ENCODE assay signal across 11 cellular contexts in the genomic region with DNA sequence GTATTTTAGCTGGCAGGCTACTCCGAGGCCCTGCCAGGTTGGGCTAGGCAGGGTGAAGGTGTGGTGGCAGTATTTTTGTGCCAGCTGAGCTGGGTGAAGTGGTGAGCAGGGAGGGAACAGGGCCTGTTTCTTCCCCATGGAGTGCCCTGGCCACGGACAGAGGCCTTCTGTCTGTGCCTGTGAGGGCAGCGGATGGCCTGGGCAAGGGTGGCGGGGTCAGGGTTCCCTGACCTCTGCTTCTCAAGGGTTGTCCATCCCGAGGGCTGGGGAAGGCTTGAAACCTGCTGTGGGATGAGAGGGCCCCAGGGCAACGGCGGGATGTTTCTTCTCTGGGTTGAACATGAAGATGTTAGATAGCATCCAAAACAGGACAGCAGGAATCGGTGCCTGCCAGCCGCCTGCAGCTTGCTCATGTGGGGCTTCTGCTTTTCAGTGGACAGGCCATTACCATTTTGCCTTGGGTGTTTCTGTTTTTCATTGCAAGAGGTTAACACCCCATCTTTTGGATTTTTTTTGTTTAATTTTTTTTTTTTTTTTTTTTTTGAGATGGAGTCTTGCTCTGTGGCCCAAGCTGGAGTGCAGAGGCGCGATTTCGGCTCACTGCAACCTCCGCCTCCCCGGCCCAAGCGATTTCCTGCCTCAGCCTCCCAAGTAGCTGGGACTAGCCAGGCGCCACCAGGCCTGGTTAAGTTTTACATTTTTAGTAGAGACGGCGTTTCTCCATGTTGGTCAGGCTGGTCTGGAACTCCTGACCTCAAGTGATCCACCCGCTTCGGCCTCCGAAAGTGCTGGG. TPM values are rescaled to one million over a fixed set of nuclear protein-coding genes. Genes with fewer than 3 reads are reported as not detected.
A peak's percentile ranks its signal among the peaks of the same experiment; 100 is the strongest.
DNase-seq lines count a peak whose midpoint lies in the region; ATAC-seq lines count a peak whose summit lies in the region.
"Had no signal": no experiment of that assay in that cellular context is flagged by ENCODE, and none has a peak within 500 bp of the region (broad histone marks: within the 10 kb centered on the region; RNA-seq: fewer than 3 reads in every experiment).

No MANE protein-coding gene starts in this region.

- H3K27ac ChIP-seq in substantia nigra (ENCODE audit: low read depth, low read length, poor library complexity, severe bottlenecking): peak overlapping the region; percentile 10
- H3K27ac ChIP-seq: PC-9 had no signal

- peak overlapping the region; percentile 50 for H3K27ac Mint-ChIP-seq in activated T-cell treated with anti-CD3 and anti-CD28 coated beads, Interleukin-2, amount 50 U/mL, for 72 hours
- H3K27ac Mint-ChIP-seq in activated CD4-positive, alpha-beta memory T cell treated with anti-CD3 and anti-CD28 coated beads, Interleukin-2, amount 10 ng/mL, durations not matched to agents 7 days and 5 days: peak overlapping the region; percentile 59

- CTCF ChIA-PET in activated CD4-positive, alpha-beta memory T cell treated with anti-CD3 and anti-CD28 coated beads, Interleukin-2, amount 10 ng/mL, durations not matched to agents 7 days and 5 days (lab: Charles Lee): interaction anchor here (0.7 to 0.9 kb wide), 4 partner anchors 26 to 81 kb away, joined by 3 to 5 read pairs (median 4); no protein-coding TSS in a partner anchor

- no peak for ATAC-seq in activated T-cell treated with anti-CD3 and anti-CD28 coated beads, Interleukin-2, amount 50 U/mL, for 72 hours (replicated peaks in 1 of 2)
- ATAC-seq in left ventricle myocardium superior: peak; percentile 57

- no peaks in the 10 kb centered on the region for H3K9me3 Mint-ChIP-seq in activated T-cell treated with anti-CD3 and anti-CD28 coated beads, Interleukin-2, amount 50 U/mL, for 72 hours
- H3K9me3 Mint-ChIP-seq in activated CD4-positive, alpha-beta memory T cell treated with anti-CD3 and anti-CD28 coated beads, Interleukin-2, amount 10 ng/mL, durations not matched to agents 7 days and 5 days: no peaks in the 10 kb centered on the region

- peak overlapping the region in 1 of 2 donors; percentile 90 for H3K4me3 Mint-ChIP-seq in activated T-cell treated with anti-CD3 and anti-CD28 coated beads, Interleukin-2, amount 50 U/mL, for 72 hours
- peak overlapping the region; percentile 7 for H3K4me3 Mint-ChIP-seq in activated CD4-positive, alpha-beta memory T cell treated with anti-CD3 and anti-CD28 coated beads, Interleukin-2, amount 10 ng/mL, durations not matched to agents 7 days and 5 days

- no peak for DNase-seq in activated T-cell treated with anti-CD3 and anti-CD28 coated beads, Interleukin-2, amount 50 U/mL, for 72 hours
- DNase-seq in activated T-cell treated with anti-CD3 and anti-CD28 coated beads, Interleukin-2, amount 50 U/mL, for 1 hour: no peak
- no peak for DNase-seq in activated CD4-positive, alpha-beta memory T cell treated with anti-CD3 and anti-CD28 coated beads, Interleukin-2, amount 10 ng/mL, durations not matched to agents 7 days and 5 days
- DNase-seq in left ventricle myocardium superior (peak; percentile 40), substantia nigra (lab: John Stamatoyannopoulos, UW) (no peak), dermis blood vessel endothelial cell (no peak), HCEC 1CT (no peak), activated gamma-delta T cell (lab: John Stamatoyannopoulos, UW) (no peak)
- DNase-seq: NCI-H187 treated with DMSO at 0.1 percent for 48 hours; PC-9; stimulated activated CD4-positive, alpha-beta T cell treated with anti-CD3 and anti-CD28 coated beads, Interleukin-2, amount 100 ng/mL, for 48 hours had no signal

- H3K4me1 Mint-ChIP-seq in activated T-cell treated with anti-CD3 and anti-CD28 coated beads, Interleukin-2, amount 50 U/mL, for 72 hours (ENCODE audit: low read depth): peaks cover 42% of the 10 kb centered on the region
- peaks cover 28% of the 10 kb centered on the region for H3K4me1 Mint-ChIP-seq in activated CD4-positive, alpha-beta memory T cell treated with anti-CD3 and anti-CD28 coated beads, Interleukin-2, amount 10 ng/mL, durations not matched to agents 7 days and 5 days

- H3K27me3 Mint-ChIP-seq in activated T-cell treated with anti-CD3 and anti-CD28 coated beads, Interleukin-2, amount 50 U/mL, for 72 hours (ENCODE audit: low read depth): no peaks in the 10 kb centered on the region
- H3K27me3 Mint-ChIP-seq in activated CD4-positive, alpha-beta memory T cell treated with anti-CD3 and anti-CD28 coated beads, Interleukin-2, amount 10 ng/mL, durations not matched to agents 7 days and 5 days: no peaks in the 10 kb centered on the region

- intact Hi-C loops in left ventricle myocardium superior (cut with micrococcal nuclease): no loop called here

- POLR2A ChIA-PET in activated CD4-positive, alpha-beta memory T cell treated with anti-CD3 and anti-CD28 coated beads, Interleukin-2, amount 10 ng/mL, durations not matched to agents 7 days and 5 days (lab: Charles Lee): no interaction called here

- H3K36me3 Mint-ChIP-seq in activated T-cell treated with anti-CD3 and anti-CD28 coated beads, Interleukin-2, amount 50 U/mL, for 72 hours (ENCODE audit: insufficient read depth in 2 of 2): peaks cover 7 to 16% of the 10 kb centered on the region in 2 donors
- peaks cover 18% of the 10 kb centered on the region for H3K36me3 Mint-ChIP-seq in activated CD4-positive, alpha-beta memory T cell treated with anti-CD3 and anti-CD28 coated beads, Interleukin-2, amount 10 ng/mL, durations not matched to agents 7 days and 5 days (ENCODE audit: low read depth)

RNA-seq across cellular contexts. Expression of a gene that starts 3.3 kb away (rescaled TPM):
- total RNA-seq in activated T-cell treated with anti-CD3 and anti-CD28 coated beads, Interleukin-2, amount 50 U/mL, for 72 hours: 100 to 1,000 TPM; 125 to 140 TPM
- 100 to 1,000 TPM in 1 of 2 experiments, 10 to 100 TPM in 1; 98.5 to 103 TPM for total RNA-seq in activated CD4-positive, alpha-beta memory T cell treated with anti-CD3 and anti-CD28 coated beads, Interleukin-2, amount 10 ng/mL, durations not matched to agents 7 days and 5 days
- 201 TPM for total RNA-seq in left ventricle myocardium superior
- total RNA-seq in dermis blood vessel endothelial cell: 43.4 and 55.5 TPM in 2 replicates

RNA-seq across cellular contexts. Expression of a gene that starts 24.6 kb away (rescaled TPM):
- total RNA-seq in activated T-cell treated with anti-CD3 and anti-CD28 coated beads, Interleukin-2, amount 50 U/mL, for 72 hours: 1 to 10 TPM; 1.8 to 3.3 TPM
- total RNA-seq in activated CD4-positive, alpha-beta memory T cell treated with anti-CD3 and anti-CD28 coated beads, Interleukin-2, amount 10 ng/mL, durations not matched to agents 7 days and 5 days: 1 to 10 TPM; 2.6 to 4.4 TPM
- total RNA-seq in left ventricle myocardium superior: 1.6 TPM
- total RNA-seq in dermis blood vessel endothelial cell: 0.05 and 0.17 TPM in 2 replicates

RNA-seq across cellular contexts. Expression of a gene that starts 51.7 kb away (rescaled TPM):
- total RNA-seq in activated T-cell treated with anti-CD3 and anti-CD28 coated beads, Interleukin-2, amount 50 U/mL, for 72 hours: 1 to 10 TPM; 1.1 to 1.3 TPM
- total RNA-seq in activated CD4-positive, alpha-beta memory T cell treated with anti-CD3 and anti-CD28 coated beads, Interleukin-2, amount 10 ng/mL, durations not matched to agents 7 days and 5 days: 1 to 10 TPM; 1.8 to 1.9 TPM
- total RNA-seq in left ventricle myocardium superior: 1,036 TPM
- 265 and 324 TPM in 2 replicates for total RNA-seq in dermis blood vessel endothelial cell

Comparison
In these comparisons a context has a peak if more than half of its experiments do, and no peak if none do; other contexts are left out.
1. RNA of a gene that starts 51.7 kb away (total RNA-seq): 1,036 TPM in left ventricle myocardium superior (single experiment) and 265 to 324 TPM in dermis blood vessel endothelial cell; 1.8 to 1.9 TPM in activated CD4-positive, alpha-beta memory T cell treated with anti-CD3 and anti-CD28 coated beads, Interleukin-2, amount 10 ng/mL, durations not matched to agents 7 days and 5 days and 1.1 to 1.3 TPM in activated T-cell treated with anti-CD3 and anti-CD28 coated beads, Interleukin-2, amount 50 U/mL, for 72 hours; every median in the first group is over 10 times any median in the second.